8 cellular contexts compared by ENCODE assay signal in genomic region chr3:129162729-129163579, GRCh38. TPM values are rescaled to one million over a fixed set of nuclear protein-coding genes. Genes with fewer than 3 reads are reported as not detected.
DNase-seq lines count a peak whose midpoint lies in the region; ATAC-seq lines count a peak whose summit lies in the region.

No MANE protein-coding gene starts in this region.

- H3K9ac ChIP-seq in HUES64 (ENCODE audit: low read depth, low read length) (no peak overlapping the region), mesendoderm (ENCODE audit: low read length) (no peak overlapping the region)

- peaks cover 13% of the 10 kb centered on the region for H3K79me2 ChIP-seq in mesendoderm (ENCODE audit: control insufficient read depth, insufficient read depth, low read length)

- H2BK15ac ChIP-seq in mesendoderm (replicated peaks; ENCODE audit: low read depth) = no peak overlapping the region

- H3K56ac ChIP-seq in mesendoderm (ENCODE audit: low read length) = no peak overlapping the region

- no peak for DNase-seq in CD8-positive, alpha-beta memory T cell
- DNase-seq in mesendoderm = peak; percentile 51

- H3K36me3 ChIP-seq in CD8-positive, alpha-beta memory T cell (ENCODE audit: insufficient read depth, low read length) = peaks cover 22% of the 10 kb centered on the region
- H3K36me3 ChIP-seq in HUES64 (ENCODE audit: insufficient read depth, low read length) (peaks cover 36% of the 10 kb centered on the region), mesendoderm (ENCODE audit: control insufficient read depth, insufficient read depth, low read length) (peaks cover 2% of the 10 kb centered on the region)

- POLR2A ChIA-PET in CD8-positive, alpha-beta memory T cell (lab: Charles Lee) = interaction anchor here (1.5 to 2.4 kb wide), 4 partner anchors 17 to 149 kb away, joined by 3 to 20 read pairs (median 10); partner anchors contain the start of gene CNBP

- no peak overlapping the region for H3K27ac ChIP-seq in CD8-positive, alpha-beta memory T cell (ENCODE audit: low read depth, low read length)
- H3K27ac ChIP-seq in HUES64 (ENCODE audit: low read depth, low read length) = no peak overlapping the region
- H3K27ac ChIP-seq in mesendoderm (ENCODE audit: low read depth, low read length) = no peak overlapping the region

- H3K79me1 ChIP-seq in mesendoderm (ENCODE audit: low read length) = peaks cover 8% of the 10 kb centered on the region

- H3K9me3 Mint-ChIP-seq in CD8-positive, alpha-beta memory T cell = no peaks in the 10 kb centered on the region
- H3K9me3 Mint-ChIP-seq in activated T-helper 17 cell treated with anti-CD3 and anti-CD28 coated beads, Interleukin-2, amount 50 U/mL, for 72 hours = no peaks in the 10 kb centered on the region

- peaks cover 3 to 50% (median 8%) of the 10 kb centered on the region in 3 donors for H3K36me3 Mint-ChIP-seq in CD8-positive, alpha-beta memory T cell
- peaks cover 65% of the 10 kb centered on the region for H3K36me3 Mint-ChIP-seq in activated T-helper 17 cell treated with anti-CD3 and anti-CD28 coated beads, Interleukin-2, amount 50 U/mL, for 72 hours (ENCODE audit: low read depth)

- H4K5ac ChIP-seq in mesendoderm (ENCODE audit: low read length) = no peak overlapping the region

- CTCF ChIA-PET in CD8-positive, alpha-beta memory T cell (lab: Charles Lee) = interaction anchor here (0.9 to 2.2 kb wide), 15 partner anchors 10 to 193 kb away, joined by 3 to 21 read pairs (median 5); partner anchors contain the start of genes CNBP and RAB43

- no peak overlapping the region for H3K23ac ChIP-seq in mesendoderm (ENCODE audit: low read length)

- H3K4me3 ChIP-seq in CD8-positive, alpha-beta memory T cell (ENCODE audit: low read length) = no peak overlapping the region
- H3K4me3 ChIP-seq in HUES64 (ENCODE audit: low read length) (peak overlapping the region; percentile 94), mesendoderm (ENCODE audit: low read length) (no peak overlapping the region)

- 85% methylated on average over 5 of the region's 5 CpGs for WGBS in HUES64
- WGBS in mesendoderm (ENCODE audit: extremely low coverage, insufficient coverage, low lambda C conversion rate) = no CpG with 5 or more reads among the region's 5 CpGs

- H3K18ac ChIP-seq in mesendoderm (ENCODE audit: low read length) = no peak overlapping the region

- peaks cover 21% of the 10 kb centered on the region for H3K4me1 ChIP-seq in CD8-positive, alpha-beta memory T cell (ENCODE audit: insufficient read depth, low read length)
- peaks cover 9% of the 10 kb centered on the region; the same call in 1 of the 2 replicates for H3K4me1 ChIP-seq in HUES64 (ENCODE audit: insufficient read depth, low read length)
- H3K4me1 ChIP-seq in mesendoderm (ENCODE audit: control insufficient read depth, low read depth, low read length) = no peaks in the 10 kb centered on the region

- peaks cover 0 to 4% of the 10 kb centered on the region in 2 donors for H3K27me3 Mint-ChIP-seq in CD8-positive, alpha-beta memory T cell
- H3K27me3 Mint-ChIP-seq in activated T-helper 17 cell treated with anti-CD3 and anti-CD28 coated beads, Interleukin-2, amount 50 U/mL, for 72 hours = no peaks in the 10 kb centered on the region

- H3K9me3 ChIP-seq in CD8-positive, alpha-beta memory T cell (ENCODE audit: low read length) = no peaks in the 10 kb centered on the region
- H3K9me3 ChIP-seq in HUES64 (ENCODE audit: insufficient read depth, low read depth, low read length) = no peaks in the 10 kb centered on the region

- no peaks in the 10 kb centered on the region for H3K27me3 ChIP-seq in CD8-positive, alpha-beta memory T cell (ENCODE audit: insufficient read depth, low read length, poor library complexity, severe bottlenecking)
- H3K27me3 ChIP-seq in HUES64 (ENCODE audit: insufficient read depth, low read length) = no peaks in the 10 kb centered on the region
- peaks cover 2% of the 10 kb centered on the region for H3K27me3 ChIP-seq in mesendoderm (ENCODE audit: insufficient read depth, low read length, poor library complexity)

- no peak overlapping the region for H3K4ac ChIP-seq in mesendoderm (ENCODE audit: low read depth, low read length)

- H2BK120ac ChIP-seq in mesendoderm (ENCODE audit: low read depth, low read length) = no peak overlapping the region

- H3K4me2 ChIP-seq in mesendoderm (ENCODE audit: low read length) = no peak overlapping the region

- peaks cover 31 to 56% (median 42%) of the 10 kb centered on the region in 3 donors for H3K4me1 Mint-ChIP-seq in CD8-positive, alpha-beta memory T cell
- peaks cover 19% of the 10 kb centered on the region for H3K4me1 Mint-ChIP-seq in activated T-helper 17 cell treated with anti-CD3 and anti-CD28 coated beads, Interleukin-2, amount 50 U/mL, for 72 hours

- H3K27ac Mint-ChIP-seq in CD8-positive, alpha-beta memory T cell = peak overlapping the region; percentile 57 to 100 (median 99)
- H3K27ac Mint-ChIP-seq in activated T-helper 17 cell treated with anti-CD3 and anti-CD28 coated beads, Interleukin-2, amount 50 U/mL, for 72 hours = peak overlapping the region; percentile 99

- no peak overlapping the region for H2BK5ac ChIP-seq in mesendoderm (ENCODE audit: low read length)

- H4K8ac ChIP-seq in mesendoderm (ENCODE audit: low read depth, low read length) = no peak overlapping the region

- peak overlapping the region; percentile 26 to 99 (median 97) for H3K4me3 Mint-ChIP-seq in CD8-positive, alpha-beta memory T cell
- H3K4me3 Mint-ChIP-seq in activated T-helper 17 cell treated with anti-CD3 and anti-CD28 coated beads, Interleukin-2, amount 50 U/mL, for 72 hours = peak overlapping the region; percentile 95

- no peak overlapping the region for H2AK5ac ChIP-seq in mesendoderm (ENCODE audit: low read length)

- no peak for ATAC-seq in activated T-helper 17 cell treated with anti-CD3 and anti-CD28 coated beads, Interleukin-2, amount 50 U/mL, for 72 hours (replicated peaks)
- no peak for ATAC-seq in GM18867 (IDR thresholded peaks at IDR 0.05; ENCODE audit: unreplicated experiment)
- no peak for ATAC-seq in HG03108 (IDR thresholded peaks at IDR 0.05; ENCODE audit: unreplicated experiment)
- ATAC-seq in HG03097 (IDR thresholded peaks at IDR 0.05; ENCODE audit: low FRiP score, unreplicated experiment) = no peak
- no peak for ATAC-seq in HG03571 (IDR thresholded peaks at IDR 0.05; ENCODE audit: unreplicated experiment)

RNA-seq across cellular contexts. Expression of gene ISY1, which starts 2.1 kb away (rescaled TPM):
- total RNA-seq in CD8-positive, alpha-beta memory T cell = 10 to 100 TPM; 84.6 to 94.7 TPM
- 91.6 TPM for polyA plus RNA-seq in CD8-positive, alpha-beta memory T cell
- polyA plus RNA-seq in HUES64 (2013, experiment 1 of 2) = 15.6 TPM
- polyA plus RNA-seq in HUES64 (2013, experiment 2 of 2) = 14.9 TPM
- total RNA-seq in activated T-helper 17 cell treated with anti-CD3 and anti-CD28 coated beads, Interleukin-2, amount 50 U/mL, for 72 hours = 10 to 100 TPM; 59.3 to 70.9 TPM
- 15.1 TPM for polyA plus RNA-seq in mesendoderm (2013, experiment 1 of 2)
- 15.1 TPM for polyA plus RNA-seq in mesendoderm (2013, experiment 2 of 2)

RNA-seq across cellular contexts. Expression of gene CNBP, which starts 20.7 kb away (rescaled TPM):
- total RNA-seq in CD8-positive, alpha-beta memory T cell = 100 to 1,000 TPM; 474 to 487 TPM
- polyA plus RNA-seq in CD8-positive, alpha-beta memory T cell = 931 TPM
- polyA plus RNA-seq in HUES64 (2013, experiment 1 of 2) = 306 TPM
- polyA plus RNA-seq in HUES64 (2013, experiment 2 of 2) = 339 TPM
- 100 to 1,000 TPM; 188 to 274 TPM for total RNA-seq in activated T-helper 17 cell treated with anti-CD3 and anti-CD28 coated beads, Interleukin-2, amount 50 U/mL, for 72 hours
- polyA plus RNA-seq in mesendoderm (2013, experiment 1 of 2) = 358 TPM
- 356 TPM for polyA plus RNA-seq in mesendoderm (2013, experiment 2 of 2)

RNA-seq across cellular contexts. Expression of gene RAB43, which starts 41.4 kb away (rescaled TPM):
- 10 to 100 TPM; 22.9 to 28.6 TPM for total RNA-seq in CD8-positive, alpha-beta memory T cell
- polyA plus RNA-seq in CD8-positive, alpha-beta memory T cell = 14.9 TPM
- polyA plus RNA-seq in HUES64 (2013, experiment 1 of 2) = 9.4 TPM
- 8.9 TPM for polyA plus RNA-seq in HUES64 (2013, experiment 2 of 2)
- 10 to 100 TPM; 26.1 to 49.7 TPM for total RNA-seq in activated T-helper 17 cell treated with anti-CD3 and anti-CD28 coated beads, Interleukin-2, amount 50 U/mL, for 72 hours
- polyA plus RNA-seq in mesendoderm (2013, experiment 1 of 2) = 9.3 TPM
- polyA plus RNA-seq in mesendoderm (2013, experiment 2 of 2) = 8.6 TPM
